18 cellular contexts compared by ENCODE assay signal in genomic region chr5:66898241-66899039, GRCh38.
"Had no signal": no experiment of that assay in that cellular context is flagged by ENCODE, and none has a peak within 500 bp of the region (broad histone marks: within the 10 kb centered on the region; RNA-seq: fewer than 3 reads in every experiment).

No MANE protein-coding gene starts in this region.

- H3K4me1 ChIP-seq: colonic mucosa, tibial nerve, vagina had no signal

- H3K9me3 ChIP-seq: colonic mucosa, esophagus squamous epithelium, pancreas, tibial nerve, vagina had no signal

- FAIRE-seq: frontal cortex, pancreas had no signal

- H3K4me3 ChIP-seq: colonic mucosa, esophagus squamous epithelium, lung, pancreas, tibial nerve, vagina had no signal

- DNase-seq: activated CD4-positive, CD25-positive, alpha-beta regulatory T cell treated with anti-CD3 and anti-CD28 coated beads, Interleukin-2, amount 50 U/mL, for 72 hours; activated naive CD4-positive, alpha-beta T cell treated with anti-CD3 and anti-CD28 coated beads, Interleukin-2, amount 10 ng/mL, durations not matched to agents 7 days and 5 days; activated T-cell treated with anti-CD3 and anti-CD28 coated beads for 4 hours; colonic mucosa; esophagus squamous epithelium; head of caudate nucleus; immature natural killer cell; left cardiac atrium; naive B cell; pancreas; stimulated activated CD4-positive, alpha-beta T cell treated with anti-CD3 and anti-CD28 coated beads, Interleukin-12 subunit alpha, Interleukin-12 subunit beta, amount 100 ng/mL, for 4 hours; stimulated activated naive B cell treated with anti-CD40 and anti-IgM and Interleukin-4, amounts not matched to agents 10 μg/mL and 1 μg/mL and 100 μg/mL, for 72 hours; T-cell; T1000 had no signal

- H3K27me3 ChIP-seq: colonic mucosa, esophagus squamous epithelium, pancreas, tibial nerve, vagina had no signal

- ATAC-seq: left cardiac atrium; pancreas; stimulated activated naive B cell treated with anti-CD40 and anti-IgM and Interleukin-4, amounts not matched to agents 10 μg/mL and 1 μg/mL and 100 μg/mL, for 72 hours; T-cell had no signal

- H3K27ac ChIP-seq: colonic mucosa, esophagus squamous epithelium, pancreas, tibial nerve, vagina had no signal

- H3K36me3 ChIP-seq: colonic mucosa, esophagus squamous epithelium, pancreas, tibial nerve, vagina had no signal
